ENCODE assay signal across 1 cellular context in the genomic region with DNA sequence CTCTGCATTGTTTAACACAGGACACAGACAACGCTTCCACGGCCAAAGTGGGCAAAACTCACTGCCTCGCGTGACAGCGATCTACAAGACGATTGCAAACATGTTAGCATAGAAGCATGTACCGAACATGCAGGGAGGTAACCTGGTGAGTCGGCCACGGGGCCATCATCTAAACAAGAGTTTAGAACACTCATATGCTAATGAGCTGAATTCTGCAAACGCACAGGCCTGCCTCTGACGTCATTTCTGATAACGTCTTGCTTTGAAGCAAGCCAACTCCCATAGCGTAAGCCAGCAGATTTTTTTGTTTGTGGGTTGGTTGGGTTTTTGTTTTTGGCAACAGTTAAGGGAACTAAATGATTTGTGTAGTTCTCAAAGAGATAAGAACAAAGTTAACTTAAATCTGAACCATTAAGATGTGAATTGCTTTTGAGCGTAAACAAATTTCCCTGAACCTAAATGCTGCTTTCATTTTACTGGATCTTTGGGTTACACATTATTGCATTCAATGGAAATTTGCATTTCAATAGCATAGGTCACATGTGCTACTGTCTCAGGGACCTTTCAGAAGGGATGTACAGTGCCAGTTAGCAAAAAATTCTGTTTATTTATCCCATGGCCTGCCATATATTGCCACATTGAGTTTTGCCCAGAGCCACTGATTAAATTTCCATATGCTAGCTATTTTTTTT.
TF ChIP-seq lines count a peak whose summit lies in the region.

No MANE protein-coding gene starts in this region.

TF ChIP-seq in H1, 55 proteins besides CTCF, POLR2A, EP300 and RAD21 (continued from another document):
- TF ChIP-seq, protein P1, sequence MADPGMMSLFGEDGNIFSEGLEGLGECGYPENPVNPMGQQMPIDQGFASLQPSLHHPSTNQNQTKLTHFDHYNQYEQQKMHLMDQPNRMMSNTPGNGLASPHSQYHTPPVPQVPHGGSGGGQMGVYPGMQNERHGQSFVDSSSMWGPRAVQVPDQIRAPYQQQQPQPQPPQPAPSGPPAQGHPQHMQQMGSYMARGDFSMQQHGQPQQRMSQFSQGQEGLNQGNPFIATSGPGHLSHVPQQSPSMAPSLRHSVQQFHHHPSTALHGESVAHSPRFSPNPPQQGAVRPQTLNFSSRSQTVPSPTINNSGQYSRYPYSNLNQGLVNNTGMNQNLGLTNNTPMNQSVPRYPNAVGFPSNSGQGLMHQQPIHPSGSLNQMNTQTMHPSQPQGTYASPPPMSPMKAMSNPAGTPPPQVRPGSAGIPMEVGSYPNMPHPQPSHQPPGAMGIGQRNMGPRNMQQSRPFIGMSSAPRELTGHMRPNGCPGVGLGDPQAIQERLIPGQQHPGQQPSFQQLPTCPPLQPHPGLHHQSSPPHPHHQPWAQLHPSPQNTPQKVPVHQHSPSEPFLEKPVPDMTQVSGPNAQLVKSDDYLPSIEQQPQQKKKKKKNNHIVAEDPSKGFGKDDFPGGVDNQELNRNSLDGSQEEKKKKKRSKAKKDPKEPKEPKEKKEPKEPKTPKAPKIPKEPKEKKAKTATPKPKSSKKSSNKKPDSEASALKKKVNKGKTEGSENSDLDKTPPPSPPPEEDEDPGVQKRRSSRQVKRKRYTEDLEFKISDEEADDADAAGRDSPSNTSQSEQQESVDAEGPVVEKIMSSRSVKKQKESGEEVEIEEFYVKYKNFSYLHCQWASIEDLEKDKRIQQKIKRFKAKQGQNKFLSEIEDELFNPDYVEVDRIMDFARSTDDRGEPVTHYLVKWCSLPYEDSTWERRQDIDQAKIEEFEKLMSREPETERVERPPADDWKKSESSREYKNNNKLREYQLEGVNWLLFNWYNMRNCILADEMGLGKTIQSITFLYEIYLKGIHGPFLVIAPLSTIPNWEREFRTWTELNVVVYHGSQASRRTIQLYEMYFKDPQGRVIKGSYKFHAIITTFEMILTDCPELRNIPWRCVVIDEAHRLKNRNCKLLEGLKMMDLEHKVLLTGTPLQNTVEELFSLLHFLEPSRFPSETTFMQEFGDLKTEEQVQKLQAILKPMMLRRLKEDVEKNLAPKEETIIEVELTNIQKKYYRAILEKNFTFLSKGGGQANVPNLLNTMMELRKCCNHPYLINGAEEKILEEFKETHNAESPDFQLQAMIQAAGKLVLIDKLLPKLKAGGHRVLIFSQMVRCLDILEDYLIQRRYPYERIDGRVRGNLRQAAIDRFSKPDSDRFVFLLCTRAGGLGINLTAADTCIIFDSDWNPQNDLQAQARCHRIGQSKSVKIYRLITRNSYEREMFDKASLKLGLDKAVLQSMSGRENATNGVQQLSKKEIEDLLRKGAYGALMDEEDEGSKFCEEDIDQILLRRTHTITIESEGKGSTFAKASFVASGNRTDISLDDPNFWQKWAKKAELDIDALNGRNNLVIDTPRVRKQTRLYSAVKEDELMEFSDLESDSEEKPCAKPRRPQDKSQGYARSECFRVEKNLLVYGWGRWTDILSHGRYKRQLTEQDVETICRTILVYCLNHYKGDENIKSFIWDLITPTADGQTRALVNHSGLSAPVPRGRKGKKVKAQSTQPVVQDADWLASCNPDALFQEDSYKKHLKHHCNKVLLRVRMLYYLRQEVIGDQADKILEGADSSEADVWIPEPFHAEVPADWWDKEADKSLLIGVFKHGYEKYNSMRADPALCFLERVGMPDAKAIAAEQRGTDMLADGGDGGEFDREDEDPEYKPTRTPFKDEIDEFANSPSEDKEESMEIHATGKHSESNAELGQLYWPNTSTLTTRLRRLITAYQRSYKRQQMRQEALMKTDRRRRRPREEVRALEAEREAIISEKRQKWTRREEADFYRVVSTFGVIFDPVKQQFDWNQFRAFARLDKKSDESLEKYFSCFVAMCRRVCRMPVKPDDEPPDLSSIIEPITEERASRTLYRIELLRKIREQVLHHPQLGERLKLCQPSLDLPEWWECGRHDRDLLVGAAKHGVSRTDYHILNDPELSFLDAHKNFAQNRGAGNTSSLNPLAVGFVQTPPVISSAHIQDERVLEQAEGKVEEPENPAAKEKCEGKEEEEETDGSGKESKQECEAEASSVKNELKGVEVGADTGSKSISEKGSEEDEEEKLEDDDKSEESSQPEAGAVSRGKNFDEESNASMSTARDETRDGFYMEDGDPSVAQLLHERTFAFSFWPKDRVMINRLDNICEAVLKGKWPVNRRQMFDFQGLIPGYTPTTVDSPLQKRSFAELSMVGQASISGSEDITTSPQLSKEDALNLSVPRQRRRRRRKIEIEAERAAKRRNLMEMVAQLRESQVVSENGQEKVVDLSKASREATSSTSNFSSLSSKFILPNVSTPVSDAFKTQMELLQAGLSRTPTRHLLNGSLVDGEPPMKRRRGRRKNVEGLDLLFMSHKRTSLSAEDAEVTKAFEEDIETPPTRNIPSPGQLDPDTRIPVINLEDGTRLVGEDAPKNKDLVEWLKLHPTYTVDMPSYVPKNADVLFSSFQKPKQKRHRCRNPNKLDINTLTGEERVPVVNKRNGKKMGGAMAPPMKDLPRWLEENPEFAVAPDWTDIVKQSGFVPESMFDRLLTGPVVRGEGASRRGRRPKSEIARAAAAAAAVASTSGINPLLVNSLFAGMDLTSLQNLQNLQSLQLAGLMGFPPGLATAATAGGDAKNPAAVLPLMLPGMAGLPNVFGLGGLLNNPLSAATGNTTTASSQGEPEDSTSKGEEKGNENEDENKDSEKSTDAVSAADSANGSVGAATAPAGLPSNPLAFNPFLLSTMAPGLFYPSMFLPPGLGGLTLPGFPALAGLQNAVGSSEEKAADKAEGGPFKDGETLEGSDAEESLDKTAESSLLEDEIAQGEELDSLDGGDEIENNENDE (IDR thresholded peaks at IDR 0.05; ENCODE audit: insufficient replicate concordance, low read length): no peak
- TF ChIP-seq NANOG (IDR thresholded peaks at IDR 0.05; ENCODE audit: insufficient read depth, low read depth, low read length, poor library complexity, severe bottlenecking): no peak
